In genomic region chr1:232472485-232473041, GRCh38 we compare ENCODE assay signal across 14 cellular contexts.
DNase-seq lines count a peak whose midpoint lies in the region; ATAC-seq, FAIRE-seq and TF ChIP-seq lines count a peak whose summit lies in the region.
"Had no signal": no experiment of that assay in that cellular context is flagged by ENCODE, and none has a peak within 500 bp of the region (broad histone marks: within the 10 kb centered on the region; RNA-seq: fewer than 3 reads in every experiment).

No MANE protein-coding gene starts in this region.

- H3K4me1 ChIP-seq in HUES48 (ENCODE audit: control insufficient read depth, insufficient read depth, low read length): peaks cover 50% of the 10 kb centered on the region

- H3K36me3 ChIP-seq in HUES48 (ENCODE audit: control insufficient read depth, insufficient read depth, low read length): no peaks in the 10 kb centered on the region
- no peaks in the 10 kb centered on the region for H3K36me3 ChIP-seq in brain microvascular endothelial cell (replicated peaks)
- H3K36me3 ChIP-seq: gastrocnemius medialis had no signal

- ATAC-seq in GM18511 (IDR thresholded peaks at IDR 0.05; ENCODE audit: unreplicated experiment) (no peak), GM21367 (IDR thresholded peaks at IDR 0.05; ENCODE audit: unreplicated experiment) (no peak), HG03571 (IDR thresholded peaks at IDR 0.05; ENCODE audit: unreplicated experiment) (no peak)
- ATAC-seq: gastrocnemius medialis had no signal

- no peak overlapping the region; the same call in 1 of the 2 replicates for H3K9ac ChIP-seq in HUES48 (ENCODE audit: low read depth, low read length)

- no peaks in the 10 kb centered on the region for H3K9me3 ChIP-seq in HUES48 (ENCODE audit: control insufficient read depth, insufficient read depth, low read length)
- H3K9me3 ChIP-seq: gastrocnemius medialis had no signal

- DNase-seq in AG08395 (ENCODE audit: low spot score): peak; percentile 41
- peak; percentile 26 for DNase-seq in brain microvascular endothelial cell
- DNase-seq in amniotic stem cell (lab: John Stamatoyannopoulos, UW): no peak
- DNase-seq: activated effector memory CD4-positive, alpha-beta T cell treated with anti-CD3 and anti-CD28 coated beads, Interleukin-2, amount 50 U/mL, for 16 hours; DMS53; left ventricle myocardium superior; NCI-H2171 treated with DMSO at 0.1 percent for 48 hours; occipital lobe had no signal

- in situ Hi-C loops in brain microvascular endothelial cell (cut with HindIII; ENCODE audit: low pct_ligation_motif_present, low sequenced_read_pairs): no loop called here

- TF ChIP-seq CTCF in brain microvascular endothelial cell (IDR thresholded peaks at IDR 0.05; ENCODE audit: low read depth, low read length, missing control alignments): no peak

- FAIRE-seq in islet of Langerhans (lab: Jason Lieb, UNC): peak; percentile 5

- H3K4me3 ChIP-seq in HUES48 (ENCODE audit: low read depth, low read length): peak overlapping the region; percentile 18; the same call in 1 of the 2 replicates
- no peak overlapping the region for H3K4me3 ChIP-seq in brain microvascular endothelial cell (ENCODE audit: low read depth, low read length)
- H3K4me3 ChIP-seq: gastrocnemius medialis had no signal

- peaks cover 26% of the 10 kb centered on the region for H3K27me3 ChIP-seq in HUES48 (ENCODE audit: control insufficient read depth, insufficient read depth, low read length)
- no peaks in the 10 kb centered on the region for H3K27me3 ChIP-seq in brain microvascular endothelial cell (replicated peaks)
- H3K27me3 ChIP-seq: gastrocnemius medialis had no signal

- H3K27ac ChIP-seq in HUES48 (ENCODE audit: low read depth, low read length) (peak overlapping the region; percentile 90), brain microvascular endothelial cell (peak overlapping the region; percentile 35)
- H3K27ac ChIP-seq: gastrocnemius medialis had no signal
